28 cellular contexts compared by ENCODE assay signal in genomic region chr12:103820881-103821489, GRCh38.
"Had no signal": no experiment of that assay in that cellular context is flagged by ENCODE, and none has a peak within 500 bp of the region (broad histone marks: within the 10 kb centered on the region; RNA-seq: fewer than 3 reads in every experiment).

No MANE protein-coding gene starts in this region.

- H3K9me3 ChIP-seq: ovary, prostate gland, suprapubic skin had no signal

- H3K27ac ChIP-seq: breast epithelium, epithelial cell of prostate, ovary, prostate gland, suprapubic skin had no signal

- H3K27ac Mint-ChIP-seq: activated CD4-positive, alpha-beta T cell treated with anti-CD3 and anti-CD28 coated beads, Interleukin-2, amount 10 ng/mL, durations not matched to agents 7 days and 5 days; activated CD8-positive, alpha-beta T cell treated with anti-CD3 and anti-CD28 coated beads for 36 hours; activated naive CD4-positive, alpha-beta T cell treated with anti-CD3 and anti-CD28 coated beads, Interleukin-2, amount 50 U/mL, for 24 hours; activated naive CD8-positive, alpha-beta T cell treated with anti-CD3 and anti-CD28 coated beads, Interleukin-2, amount 50 U/mL, for 24 hours; activated T-helper 2 cell treated with anti-CD3 and anti-CD28 coated beads, Interferon-gamma antibody, Interleukin-2, Interleukin-4, amounts not matched to agents 10 μg/mL and 5 μg/mL and 100 μg/mL, durations not matched to agents 14 hours and 24 hours and 36 hours; naive B cell; nephron progenitor cell; stimulated activated naive B cell treated with anti-CD40 and anti-IgM and Interleukin-4, amounts not matched to agents 10 μg/mL and 1 μg/mL and 100 μg/mL, for 72 hours had no signal

- H3K4me3 ChIP-seq: breast epithelium, ovary, prostate gland, stomach, suprapubic skin, tibial artery had no signal

- ATAC-seq: activated CD8-positive, alpha-beta T cell treated with anti-CD3 and anti-CD28 coated beads for 36 hours; activated naive CD8-positive, alpha-beta T cell treated with anti-CD3 and anti-CD28 coated beads, Interleukin-2, amount 50 U/mL, for 24 hours; activated T-cell treated with anti-CD3 and anti-CD28 coated beads, Interleukin-2, amount 50 U/mL, for 4 hours; left cardiac atrium; left ventricle myocardium superior; stimulated activated naive B cell treated with anti-CD40 and anti-IgM and Interleukin-4, amounts not matched to agents 10 μg/mL and 1 μg/mL and 100 μg/mL, for 72 hours had no signal

- H3K4me1 ChIP-seq: breast epithelium, prostate gland, suprapubic skin had no signal

- H3K27me3 Mint-ChIP-seq: activated CD4-positive, alpha-beta T cell treated with anti-CD3 and anti-CD28 coated beads, Interleukin-2, amount 10 ng/mL, durations not matched to agents 7 days and 5 days; activated CD8-positive, alpha-beta T cell treated with anti-CD3 and anti-CD28 coated beads for 36 hours; activated naive CD4-positive, alpha-beta T cell treated with anti-CD3 and anti-CD28 coated beads, Interleukin-2, amount 50 U/mL, for 24 hours; activated naive CD8-positive, alpha-beta T cell treated with anti-CD3 and anti-CD28 coated beads, Interleukin-2, amount 50 U/mL, for 24 hours; naive B cell; stimulated activated naive B cell treated with anti-CD40 and anti-IgM and Interleukin-4, amounts not matched to agents 10 μg/mL and 1 μg/mL and 100 μg/mL, for 72 hours had no signal

- H3K36me3 ChIP-seq: breast epithelium, ovary, prostate gland, stomach, suprapubic skin had no signal

- DNase-seq: activated CD4-positive, alpha-beta T cell treated with anti-CD3 and anti-CD28 coated beads, Interleukin-2, amount 10 ng/mL, durations not matched to agents 7 days and 5 days; activated CD4-positive, CD25-positive, alpha-beta regulatory T cell treated with anti-CD3 and anti-CD28 coated beads, Interleukin-2, amount 50 U/mL, for 72 hours; activated CD8-positive, alpha-beta T cell treated with anti-CD3 and anti-CD28 coated beads for 36 hours; activated naive CD8-positive, alpha-beta T cell treated with anti-CD3 and anti-CD28 coated beads, Interleukin-2, amount 50 U/mL, for 24 hours; activated T-cell treated with anti-CD3 and anti-CD28 coated beads, Interleukin-2, amount 50 U/mL, for 4 hours; amygdala; central memory CD4-positive, alpha-beta T cell; dermis blood vessel endothelial cell; effector CD4-positive, alpha-beta T cell; head of caudate nucleus; hippocampal formation; left cardiac atrium; left ventricle myocardium superior; naive B cell; nephron progenitor cell; ovary; stimulated activated CD4-positive, alpha-beta T cell treated with anti-CD3 and anti-CD28 coated beads, Interleukin-15, amount 100 ng/mL, for 24 hours; stimulated activated CD4-positive, alpha-beta T cell treated with anti-CD3 and anti-CD28 coated beads, Interleukin-2, amount 100 ng/mL, for 24 hours; stimulated activated naive B cell treated with anti-CD40 and anti-IgM and Interleukin-4, amounts not matched to agents 10 μg/mL and 1 μg/mL and 100 μg/mL, for 72 hours; stomach; T-helper 2 cell; tibial artery had no signal

- H3K9me3 Mint-ChIP-seq: activated CD8-positive, alpha-beta T cell treated with anti-CD3 and anti-CD28 coated beads for 36 hours had no signal

- H3K4me1 Mint-ChIP-seq: activated CD4-positive, alpha-beta T cell treated with anti-CD3 and anti-CD28 coated beads, Interleukin-2, amount 10 ng/mL, durations not matched to agents 7 days and 5 days; activated naive CD4-positive, alpha-beta T cell treated with anti-CD3 and anti-CD28 coated beads, Interleukin-2, amount 50 U/mL, for 24 hours; nephron progenitor cell had no signal

- H3K27me3 ChIP-seq: breast epithelium, ovary, stomach, suprapubic skin, tibial artery had no signal

- H3K4me3 Mint-ChIP-seq: activated CD4-positive, alpha-beta T cell treated with anti-CD3 and anti-CD28 coated beads, Interleukin-2, amount 10 ng/mL, durations not matched to agents 7 days and 5 days; activated CD8-positive, alpha-beta T cell treated with anti-CD3 and anti-CD28 coated beads for 36 hours; activated naive CD4-positive, alpha-beta T cell treated with anti-CD3 and anti-CD28 coated beads, Interleukin-2, amount 50 U/mL, for 24 hours; activated naive CD8-positive, alpha-beta T cell treated with anti-CD3 and anti-CD28 coated beads, Interleukin-2, amount 50 U/mL, for 24 hours; activated T-cell treated with anti-CD3 and anti-CD28 coated beads, Interleukin-2, amount 50 U/mL, for 4 hours; naive B cell; nephron progenitor cell; stimulated activated naive B cell treated with anti-CD40 and anti-IgM and Interleukin-4, amounts not matched to agents 10 μg/mL and 1 μg/mL and 100 μg/mL, for 72 hours had no signal
